Comparison of ENCODE assay signal across 13 cellular contexts in genomic region chr21:33206771-33207290, GRCh38. TPM values are rescaled to one million over a fixed set of nuclear protein-coding genes. Genes with fewer than 3 reads are reported as not detected.
DNase-seq lines count a peak whose midpoint lies in the region; ATAC-seq and TF ChIP-seq lines count a peak whose summit lies in the region.
"Had no signal": no experiment of that assay in that cellular context is flagged by ENCODE, and none has a peak within 500 bp of the region (broad histone marks: within the 10 kb centered on the region; RNA-seq: fewer than 3 reads in every experiment).

No MANE protein-coding gene starts in this region.

- TF ChIP-seq POLR2A in breast epithelium (IDR thresholded peaks at IDR 0.05) = no peak

- no peaks in the 10 kb centered on the region for H3K9me3 ChIP-seq in breast epithelium

- ATAC-seq in stimulated activated memory B cell treated with anti-CD40 and anti-IgM and Interleukin-4, amounts not matched to agents 10 μg/mL and 1 μg/mL and 100 μg/mL, for 72 hours = no peak

- H3K27ac Mint-ChIP-seq in MCF 10A (ENCODE audit: low read depth, unreplicated experiment) = peak overlapping the region; percentile 55
- peak overlapping the region; percentile 73 for H3K27ac Mint-ChIP-seq in stimulated activated memory B cell treated with anti-CD40 and anti-IgM and Interleukin-4, amounts not matched to agents 10 μg/mL and 1 μg/mL and 100 μg/mL, for 72 hours
- H3K27ac Mint-ChIP-seq: activated naive CD4-positive, alpha-beta T cell treated with anti-CD3 and anti-CD28 coated beads, Interleukin-2, amount 10 ng/mL, durations not matched to agents 7 days and 5 days had no signal

- no peak overlapping the region for H3K4me3 ChIP-seq in breast epithelium

- H3K4me1 Mint-ChIP-seq in MCF 10A (ENCODE audit: insufficient read depth, unreplicated experiment) = peaks cover 27% of the 10 kb centered on the region
- H3K4me1 Mint-ChIP-seq in stimulated activated memory B cell treated with anti-CD40 and anti-IgM and Interleukin-4, amounts not matched to agents 10 μg/mL and 1 μg/mL and 100 μg/mL, for 72 hours = peaks cover 38% of the 10 kb centered on the region

- no peaks in the 10 kb centered on the region for H3K4me1 ChIP-seq in breast epithelium

- no peak overlapping the region for H3K4me3 Mint-ChIP-seq in MCF 10A (ENCODE audit: unreplicated experiment)
- no peak overlapping the region for H3K4me3 Mint-ChIP-seq in stimulated activated memory B cell treated with anti-CD40 and anti-IgM and Interleukin-4, amounts not matched to agents 10 μg/mL and 1 μg/mL and 100 μg/mL, for 72 hours
- H3K4me3 Mint-ChIP-seq: activated naive CD4-positive, alpha-beta T cell treated with anti-CD3 and anti-CD28 coated beads, Interleukin-2, amount 10 ng/mL, durations not matched to agents 7 days and 5 days had no signal

- H3K27me3 ChIP-seq in breast epithelium = no peaks in the 10 kb centered on the region

- H3K27ac ChIP-seq in breast epithelium = no peak overlapping the region

- BruUV-seq in MCF 10A (replicated peaks; lab: Mats Ljungman, UMichigan) = no TSS peak

- POLR2A ChIA-PET in MCF 10A (lab: Yijun Ruan, JAX) = interaction anchor here (0.6 kb wide), 1 partner anchor 238 kb away, joined by 4 read pairs; no protein-coding TSS in a partner anchor

- CTCF ChIA-PET in MCF 10A (lab: Yijun Ruan, JAX) = no interaction called here

- DNase-seq in MCF 10A (ENCODE audit: unreplicated experiment) (no peak), breast epithelium (ENCODE audit: low spot score in 2 of 2) (no peak), NOMO-1 (lab: John Stamatoyannopoulos, UW; ENCODE audit: unreplicated experiment in 2 of 2) (peak; percentile 24 to 42), cardiac septum (ENCODE audit: low spot score) (peak; percentile 86), NCI-H2171 (lab: John Stamatoyannopoulos, UW) (no peak), HuH-7.5 (ENCODE audit: low spot score) (no peak)
- no peak for DNase-seq in activated T-cell treated with anti-CD3 and anti-CD28 coated beads, Interleukin-2, amount 50 U/mL, for 1 hour
- DNase-seq: activated naive CD4-positive, alpha-beta T cell treated with anti-CD3 and anti-CD28 coated beads, Interleukin-2, amount 10 ng/mL, durations not matched to agents 7 days and 5 days; DMS53; effector CD4-positive, alpha-beta T cell; NCI-H187; NCI-H510A had no signal

- no peaks in the 10 kb centered on the region for H3K36me3 Mint-ChIP-seq in MCF 10A (ENCODE audit: insufficient read depth, unreplicated experiment)
- peaks cover 7% of the 10 kb centered on the region for H3K36me3 Mint-ChIP-seq in stimulated activated memory B cell treated with anti-CD40 and anti-IgM and Interleukin-4, amounts not matched to agents 10 μg/mL and 1 μg/mL and 100 μg/mL, for 72 hours

- H3K36me3 ChIP-seq in breast epithelium = no peaks in the 10 kb centered on the region

- peaks cover 21% of the 10 kb centered on the region for H3K9me3 Mint-ChIP-seq in MCF 10A (ENCODE audit: unreplicated experiment)
- peaks cover 4% of the 10 kb centered on the region for H3K9me3 Mint-ChIP-seq in stimulated activated memory B cell treated with anti-CD40 and anti-IgM and Interleukin-4, amounts not matched to agents 10 μg/mL and 1 μg/mL and 100 μg/mL, for 72 hours

- TF ChIP-seq CTCF in MCF 10A (IDR thresholded peaks at IDR 0.05; ENCODE audit: unreplicated experiment) (no peak), breast epithelium (IDR thresholded peaks at IDR 0.05) (no peak)

- no peaks in the 10 kb centered on the region for H3K27me3 Mint-ChIP-seq in MCF 10A (ENCODE audit: insufficient read depth, unreplicated experiment)
- no peaks in the 10 kb centered on the region for H3K27me3 Mint-ChIP-seq in stimulated activated memory B cell treated with anti-CD40 and anti-IgM and Interleukin-4, amounts not matched to agents 10 μg/mL and 1 μg/mL and 100 μg/mL, for 72 hours
- H3K27me3 Mint-ChIP-seq: activated naive CD4-positive, alpha-beta T cell treated with anti-CD3 and anti-CD28 coated beads, Interleukin-2, amount 10 ng/mL, durations not matched to agents 7 days and 5 days had no signal

- intact Hi-C loops in MCF 10A (cut with micrococcal nuclease) = no loop called here
- intact Hi-C loops in breast epithelium (cut with DNase I; ENCODE audit: low total_unique reads) = no loop called here
- intact Hi-C loops in cardiac septum (cut with DNase I) = no loop called here

RNA-seq across cellular contexts. Expression of gene IFNAR2, which starts 22.9 kb away (rescaled TPM):
- 7.3 and 8.8 TPM in 2 replicates for total RNA-seq in MCF 10A (2022)
- 10 to 100 TPM; 10.4 to 16.5 (median 15.1) TPM for total RNA-seq in breast epithelium
- total RNA-seq in cardiac septum = 14.4 TPM

RNA-seq across cellular contexts. Expression of gene IL10RB, which starts 59.3 kb away (rescaled TPM):
- 23.2 and 26.3 TPM in 2 replicates for total RNA-seq in MCF 10A (2022)
- 10 to 100 TPM; 31.0 to 39.5 (median 31.8) TPM for total RNA-seq in breast epithelium
- 7.2 TPM for total RNA-seq in cardiac septum

Comparison
In these comparisons a context has a peak if more than half of its experiments do, and no peak if none do; other contexts are left out.
1. DNase-seq: peak in NOMO-1 (2 of 2) and cardiac septum (single experiment); none in MCF 10A (single experiment), breast epithelium (0 of 2), NCI-H2171 (single experiment), HuH-7.5 (single experiment) and activated T-cell treated with anti-CD3 and anti-CD28 coated beads, Interleukin-2, amount 50 U/mL, for 1 hour (single experiment).